16 cellular contexts compared by ENCODE assay signal in genomic region chr7:151031011-151031410, GRCh38. TPM values are rescaled to one million over a fixed set of nuclear protein-coding genes. Genes with fewer than 3 reads are reported as not detected.
DNase-seq lines count a peak whose midpoint lies in the region; ATAC-seq, FAIRE-seq and TF ChIP-seq lines count a peak whose summit lies in the region.
"Had no signal": no experiment of that assay in that cellular context is flagged by ENCODE, and none has a peak within 500 bp of the region (broad histone marks: within the 10 kb centered on the region; RNA-seq: fewer than 3 reads in every experiment).

No MANE protein-coding gene starts in this region.

- H3K36me3 Mint-ChIP-seq in CD4-positive, alpha-beta T cell (ENCODE audit: low read depth), result peaks cover 39% of the 10 kb centered on the region
- peaks cover 6% of the 10 kb centered on the region for H3K36me3 Mint-ChIP-seq in astrocyte (ENCODE audit: low read depth, unreplicated experiment)

- H3K4me2 ChIP-seq in astrocyte (ENCODE audit: low read length), result no peak overlapping the region

- H3K4me3 ChIP-seq in astrocyte (ENCODE audit: insufficient read depth, low read depth, low read length), result no peak overlapping the region
- no peak overlapping the region for H3K4me3 ChIP-seq in stomach smooth muscle (ENCODE audit: low read length in 2 of 2)
- H3K4me3 ChIP-seq in lower lobe of right lung, result no peak overlapping the region
- H3K4me3 ChIP-seq in esophagus muscularis mucosa, result no peak overlapping the region

- H3K36me3 ChIP-seq in astrocyte (ENCODE audit: insufficient read depth, low read length), result peaks cover 2% of the 10 kb centered on the region
- H3K36me3 ChIP-seq in stomach smooth muscle (ENCODE audit: control insufficient read depth in 2 of 2, insufficient read depth in 2 of 2, low read length in 2 of 2), result peaks cover 11 to 15% of the 10 kb centered on the region in 2 donors
- H3K36me3 ChIP-seq in lower lobe of right lung, result peaks cover 35% of the 10 kb centered on the region
- H3K36me3 ChIP-seq in esophagus muscularis mucosa, result peaks cover 12 to 49% (median 23%) of the 10 kb centered on the region in 4 donors

- CTCF ChIA-PET in CD4-positive, alpha-beta T cell (lab: Charles Lee), result interaction anchor here (0.7 kb wide), 1 partner anchor 13 kb away, joined by 3 read pairs; no protein-coding TSS in a partner anchor

- H2AFZ ChIP-seq in astrocyte (ENCODE audit: low read depth, low read length), result no peak overlapping the region

- no peaks in the 10 kb centered on the region for H3K27me3 Mint-ChIP-seq in CD4-positive, alpha-beta T cell
- no peaks in the 10 kb centered on the region for H3K27me3 Mint-ChIP-seq in astrocyte (ENCODE audit: low read depth, unreplicated experiment)

- H3K9me3 Mint-ChIP-seq in CD4-positive, alpha-beta T cell, result no peaks in the 10 kb centered on the region
- no peaks in the 10 kb centered on the region for H3K9me3 Mint-ChIP-seq in astrocyte (ENCODE audit: unreplicated experiment)
- H3K9me3 Mint-ChIP-seq: CD8-positive, alpha-beta memory T cell had no signal

- POLR2A ChIA-PET in CD4-positive, alpha-beta T cell (lab: Charles Lee), result no interaction called here

- no peak for ATAC-seq in CD4-positive, alpha-beta T cell (ENCODE audit: poor library complexity)
- ATAC-seq in lower lobe of right lung, result no peak
- ATAC-seq in GM19328 (IDR thresholded peaks at IDR 0.05; ENCODE audit: unreplicated experiment), result no peak
- ATAC-seq: HCT116 had no signal

- no peak for FAIRE-seq in astrocyte (lab: Jason Lieb, UNC)
- FAIRE-seq: GM19239 had no signal

- no peak overlapping the region for H3K27ac Mint-ChIP-seq in CD4-positive, alpha-beta T cell
- no peak overlapping the region for H3K27ac Mint-ChIP-seq in astrocyte (ENCODE audit: unreplicated experiment)

- H3K4me3 Mint-ChIP-seq in CD4-positive, alpha-beta T cell, result peak overlapping the region; percentile 34
- peak overlapping the region; percentile 27 for H3K4me3 Mint-ChIP-seq in astrocyte (ENCODE audit: unreplicated experiment)
- H3K4me3 Mint-ChIP-seq: CD14-positive monocyte had no signal

- H3K4me1 ChIP-seq in astrocyte (ENCODE audit: insufficient read depth, low read length) (peaks cover 6% of the 10 kb centered on the region), stomach smooth muscle (ENCODE audit: control insufficient read depth, insufficient read depth, low read length) (peaks cover 14% of the 10 kb centered on the region), lower lobe of right lung (peaks cover 19% of the 10 kb centered on the region), esophagus muscularis mucosa (peaks cover 12 to 27% (median 19%) of the 10 kb centered on the region in 4 donors)
- H3K4me1 ChIP-seq: BE2C had no signal

- H3K27me3 ChIP-seq in CD4-positive, alpha-beta T cell (ENCODE audit: control insufficient read depth, insufficient read depth, low read length), result no peaks in the 10 kb centered on the region
- H3K27me3 ChIP-seq in astrocyte (ENCODE audit: insufficient read depth, low read length), result no peaks in the 10 kb centered on the region
- no peaks in the 10 kb centered on the region for H3K27me3 ChIP-seq in stomach smooth muscle (ENCODE audit: control insufficient read depth in 1 of 2, insufficient read depth in 2 of 2, low read length in 2 of 2)
- H3K27me3 ChIP-seq in lower lobe of right lung (ENCODE audit: low read depth), result no peaks in the 10 kb centered on the region
- no peaks in the 10 kb centered on the region for H3K27me3 ChIP-seq in esophagus muscularis mucosa
- H3K27me3 ChIP-seq: BE2C had no signal

- no peak for TF ChIP-seq CTCF in CD4-positive, alpha-beta T cell (IDR thresholded peaks at IDR 0.05)
- TF ChIP-seq CTCF in astrocyte (IDR thresholded peaks at IDR 0.05; ENCODE audit: insufficient read depth, low read depth, low read length) (no peak), lower lobe of right lung (IDR thresholded peaks at IDR 0.05) (no peak), esophagus muscularis mucosa (IDR thresholded peaks at IDR 0.05) (no peak)

- no peaks in the 10 kb centered on the region for H3K9me3 ChIP-seq in CD4-positive, alpha-beta T cell (ENCODE audit: control insufficient read depth, low read length)
- no peaks in the 10 kb centered on the region for H3K9me3 ChIP-seq in astrocyte (ENCODE audit: insufficient read depth, low read depth, low read length)
- no peaks in the 10 kb centered on the region for H3K9me3 ChIP-seq in stomach smooth muscle (ENCODE audit: control insufficient read depth in 2 of 2, low read length in 2 of 2)
- H3K9me3 ChIP-seq in lower lobe of right lung, result no peaks in the 10 kb centered on the region
- H3K9me3 ChIP-seq in esophagus muscularis mucosa, result no peaks in the 10 kb centered on the region
- H3K9me3 ChIP-seq: BE2C, Caco-2 had no signal

- H3K4me1 Mint-ChIP-seq in CD4-positive, alpha-beta T cell (ENCODE audit: low read depth), result peaks cover 41% of the 10 kb centered on the region
- H3K4me1 Mint-ChIP-seq in astrocyte (ENCODE audit: low read depth, unreplicated experiment), result peaks cover 22% of the 10 kb centered on the region

- intact Hi-C loops in CD4-positive, alpha-beta T cell (cut with DNase I, micrococcal nuclease), result no loop called here
- intact Hi-C loops in lower lobe of right lung (cut with DNase I), result no loop called here
- intact Hi-C loops in esophagus muscularis mucosa (cut with DNase I), result no loop called here

- no peak overlapping the region for H3K9ac ChIP-seq in astrocyte (ENCODE audit: low read length)
- H3K9ac ChIP-seq in stomach smooth muscle (ENCODE audit: low read length in 2 of 2), result no peak overlapping the region

- H3K27ac ChIP-seq in CD4-positive, alpha-beta T cell (ENCODE audit: low read depth, low read length), result no peak overlapping the region
- H3K27ac ChIP-seq in astrocyte (ENCODE audit: low read depth, low read length) (no peak overlapping the region), stomach smooth muscle (ENCODE audit: low read length) (peak overlapping the region; percentile 33), lower lobe of right lung (no peak overlapping the region), esophagus muscularis mucosa (replicated peaks in 1 of 4) (no peak overlapping the region)

- peaks cover 17% of the 10 kb centered on the region for H3K79me2 ChIP-seq in astrocyte (ENCODE audit: insufficient read depth, low read length)

- no peaks in the 10 kb centered on the region for H4K20me1 ChIP-seq in astrocyte (ENCODE audit: insufficient read depth, low read length)

- 93% methylated on average over 4 of the region's 4 CpGs for WGBS in esophagus muscularis mucosa

- no peak for DNase-seq in CD4-positive, alpha-beta T cell
- DNase-seq in astrocyte (ENCODE audit: low read depth) (no peak), fibroblast of gingiva (ENCODE audit: low read depth) (peak; percentile 30), lower lobe of right lung (no peak), esophagus muscularis mucosa (ENCODE audit: extremely low spot score) (no peak), SW 1271 (lab: John Stamatoyannopoulos, UW) (no peak)
- DNase-seq: BE2C; Caco-2; CD8-positive, alpha-beta memory T cell; GF-D8 had no signal

- TF ChIP-seq EP300 in esophagus muscularis mucosa (IDR thresholded peaks at IDR 0.05), result no peak

- no peak for TF ChIP-seq POLR2A in esophagus muscularis mucosa (IDR thresholded peaks at IDR 0.05; ENCODE audit: low read depth)

RNA-seq across cellular contexts. Expression of gene ABCB8, which starts 2.8 kb away (rescaled TPM):
- 10 to 100 TPM; 57.0 to 62.2 TPM for total RNA-seq in CD4-positive, alpha-beta T cell
- total RNA-seq in astrocyte (52.2 and 53.3 TPM in 2 replicates), lower lobe of right lung (42.4 TPM), esophagus muscularis mucosa (10 to 100 TPM; 13.1 to 25.3 (median 19.9) TPM)

RNA-seq across cellular contexts. Expression of gene ATG9B, which starts 6.7 kb away (rescaled TPM):
- total RNA-seq in CD4-positive, alpha-beta T cell, result 10 to 100 TPM; 16.8 to 17.1 TPM
- total RNA-seq in astrocyte (1.8 and 2.2 TPM in 2 replicates), lower lobe of right lung (0.38 TPM), esophagus muscularis mucosa (under 1 TPM in 1 of 4 donors, not detected in 3; 0.42 TPM)
- total RNA-seq: A172 had no signal

RNA-seq across cellular contexts. Expression of gene ASIC3, which starts 17.3 kb away (rescaled TPM):
- 10 to 100 TPM; 13.8 to 15.2 TPM for total RNA-seq in CD4-positive, alpha-beta T cell
- 3.9 and 5.9 TPM in 2 replicates for total RNA-seq in astrocyte
- 3.7 TPM for total RNA-seq in lower lobe of right lung
- 1 to 10 TPM; 1.3 to 2.9 (median 2.1) TPM for total RNA-seq in esophagus muscularis mucosa

RNA-seq across cellular contexts. Expression of gene CDK5, which starts 26.7 kb away (rescaled TPM):
- total RNA-seq in CD4-positive, alpha-beta T cell, result 1 to 10 TPM; 3.1 to 3.5 TPM
- total RNA-seq in astrocyte, result 47.9 and 55.1 TPM in 2 replicates
- total RNA-seq in lower lobe of right lung, result 13.7 TPM
- total RNA-seq in esophagus muscularis mucosa, result 10 to 100 TPM in 2 of 4 donors, 1 to 10 TPM in 2; 5.3 to 10.4 (median 9.7) TPM

RNA-seq across cellular contexts. Expression of gene SLC4A2, which starts 28.4 kb away (rescaled TPM):
- 10 to 100 TPM; 27.1 to 31.4 TPM for total RNA-seq in CD4-positive, alpha-beta T cell
- total RNA-seq in astrocyte (302 and 351 TPM in 2 replicates), lower lobe of right lung (182 TPM), esophagus muscularis mucosa (100 to 1,000 TPM in 3 of 4 donors, 10 to 100 TPM in 1; 96.8 to 165 (median 122) TPM)
